In the genomic region with DNA sequence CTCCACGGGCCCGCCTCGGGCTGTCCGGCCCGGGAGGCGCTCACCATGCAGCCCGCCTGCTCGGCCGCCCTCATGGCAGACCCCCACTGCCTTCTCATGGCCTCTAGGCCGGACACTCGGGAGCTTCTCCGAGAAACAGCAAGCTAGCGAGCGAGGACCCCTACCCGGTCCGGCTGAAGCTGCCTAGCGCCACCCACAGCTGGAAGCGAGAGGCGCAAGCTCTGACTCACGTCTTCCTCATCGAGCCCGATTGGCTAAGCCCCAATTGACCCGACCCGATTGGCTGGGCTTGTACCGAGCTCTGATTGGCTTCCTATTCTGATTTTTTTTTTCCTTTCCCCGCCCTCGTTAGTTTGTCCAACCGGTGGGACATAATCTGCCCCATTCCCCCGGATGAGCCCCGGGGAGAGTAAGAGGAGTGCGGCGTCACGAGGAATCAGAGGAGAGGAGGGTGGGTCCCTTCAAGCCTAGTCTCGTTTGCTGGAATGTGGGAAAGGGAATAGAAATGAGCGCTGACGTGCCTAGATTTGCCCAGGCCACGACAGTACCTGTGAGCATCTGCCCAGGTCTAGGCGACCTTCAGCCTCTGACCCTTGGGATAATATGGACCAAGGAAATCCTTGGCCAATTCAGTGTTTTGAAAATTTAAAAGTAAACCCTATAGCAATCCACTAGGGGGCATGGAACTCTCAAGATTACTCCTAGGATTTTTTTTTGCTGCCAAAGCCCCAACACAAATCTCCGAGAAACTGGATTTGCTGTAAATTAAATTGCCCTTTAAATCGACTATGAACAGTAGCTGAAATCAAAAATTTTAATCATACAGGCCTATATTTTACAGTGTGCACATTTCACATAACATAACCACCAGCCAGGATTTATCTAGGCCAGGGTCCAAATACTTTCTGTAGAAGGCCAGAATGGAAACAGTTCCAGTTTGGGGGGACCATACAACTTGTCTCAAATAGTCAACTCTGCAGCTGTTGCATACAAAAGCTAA, we compare ENCODE assay signal across 8 cellular contexts. TPM values are rescaled to one million over a fixed set of nuclear protein-coding genes. Genes with fewer than 3 reads are reported as not detected.
DNase-seq lines count a peak whose midpoint lies in the region; ATAC-seq and FAIRE-seq lines count a peak whose summit lies in the region.

A gene with protein sequence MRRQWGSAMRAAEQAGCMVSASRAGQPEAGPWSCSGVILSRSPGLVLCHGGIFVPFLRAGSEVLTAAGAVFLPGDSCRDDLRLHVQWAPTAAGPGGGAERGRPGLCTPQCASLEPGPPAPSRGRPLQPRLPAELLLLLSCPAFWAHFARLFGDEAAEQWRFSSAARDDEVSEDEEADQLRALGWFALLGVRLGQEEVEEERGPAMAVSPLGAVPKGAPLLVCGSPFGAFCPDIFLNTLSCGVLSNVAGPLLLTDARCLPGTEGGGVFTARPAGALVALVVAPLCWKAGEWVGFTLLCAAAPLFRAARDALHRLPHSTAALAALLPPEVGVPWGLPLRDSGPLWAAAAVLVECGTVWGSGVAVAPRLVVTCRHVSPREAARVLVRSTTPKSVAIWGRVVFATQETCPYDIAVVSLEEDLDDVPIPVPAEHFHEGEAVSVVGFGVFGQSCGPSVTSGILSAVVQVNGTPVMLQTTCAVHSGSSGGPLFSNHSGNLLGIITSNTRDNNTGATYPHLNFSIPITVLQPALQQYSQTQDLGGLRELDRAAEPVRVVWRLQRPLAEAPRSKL (minus strand): TSS at position 212 of the 1,000 bp plus-strand sequence. CDS start 114 bp downstream, at position 98.

- peak; percentile 90 for ATAC-seq in GM21367 (IDR thresholded peaks at IDR 0.05; ENCODE audit: unreplicated experiment)
- peak; percentile 76 for ATAC-seq in effector memory CD8-positive, alpha-beta T cell (replicated peaks)
- peak; percentile 78 for ATAC-seq in memory B cell (ENCODE audit: low read depth)

- H3K4me1 Mint-ChIP-seq in effector memory CD8-positive, alpha-beta T cell (ENCODE audit: low read depth in 2 of 2) = peaks cover 24 to 27% of the 10 kb centered on the region in 2 donors
- peaks cover 22% of the 10 kb centered on the region for H3K4me1 Mint-ChIP-seq in memory B cell

- peak; percentile 86 for FAIRE-seq in HTR-8/SVneo (lab: Jason Lieb, UNC)

- H3K9me3 Mint-ChIP-seq in effector memory CD8-positive, alpha-beta T cell = no peaks in the 10 kb centered on the region
- no peaks in the 10 kb centered on the region for H3K9me3 Mint-ChIP-seq in memory B cell

- H3K36me3 Mint-ChIP-seq in effector memory CD8-positive, alpha-beta T cell (ENCODE audit: insufficient read depth) = peaks cover 51% of the 10 kb centered on the region
- peaks cover 7% of the 10 kb centered on the region for H3K36me3 Mint-ChIP-seq in memory B cell

- DNase-seq in Caki2 (ENCODE audit: low read depth) (peak; percentile 99), HTR-8/SVneo (ENCODE audit: insufficient read length, low spot score) (peak; percentile 98), NOMO-1 treated with DMSO at 0.1 percent for 48 hours (lab: John Stamatoyannopoulos, UW; ENCODE audit: unreplicated experiment) (peak; percentile 96), memory B cell (ENCODE audit: low spot score in 2 of 2) (peak; percentile 87 to 90)
- peak; percentile 84 to 89 for DNase-seq in activated CD8-positive, alpha-beta memory T cell treated with anti-CD3 and anti-CD28 coated beads for 4 hours (ENCODE audit: low read depth in 2 of 2)
- peak; percentile 89 to 92 (median 91) for DNase-seq in effector memory CD8-positive, alpha-beta T cell
- peak; percentile 83 for DNase-seq in stimulated activated CD8-positive, alpha-beta memory T cell treated with anti-CD3 and anti-CD28 coated beads, Interleukin-12 subunit alpha, Interleukin-12 subunit beta, amount 100 ng/mL, for 24 hours (ENCODE audit: extremely low read depth)

- peak within 1 kb of the TSS; percentile 82 for H3K4me3 Mint-ChIP-seq in effector memory CD8-positive, alpha-beta T cell
- peak within 1 kb of the TSS; percentile 83 for H3K4me3 Mint-ChIP-seq in memory B cell

- in situ Hi-C loops in Caki2 (cut with HindIII; ENCODE audit: low pct_unique_long_range_greater_than_20kb, low sequenced_read_pairs) = no loop called here

- no peaks in the 10 kb centered on the region for H3K27me3 Mint-ChIP-seq in effector memory CD8-positive, alpha-beta T cell
- H3K27me3 Mint-ChIP-seq in memory B cell = no peaks in the 10 kb centered on the region

- peak within 1 kb of the TSS; percentile 72 to 85 for H3K27ac Mint-ChIP-seq in effector memory CD8-positive, alpha-beta T cell
- peak within 1 kb of the TSS; percentile 88 for H3K27ac Mint-ChIP-seq in memory B cell

RNA-seq across cellular contexts. Expression of the gene that starts here (rescaled TPM):
- 34.1 and 40.5 TPM in 2 replicates for total RNA-seq in Caki2 (2014; rRNA removed; shearing (Covaris generic); ENCODE audit: low replicate concordance)

Comparison
In these comparisons a context has a peak if more than half of its experiments do, and no peak if none do; other contexts are left out.
1. Peak in every context shown above with its lines: DNase-seq and ATAC-seq.